In genomic region chr6:158852312-158853071, GRCh38 we compare ENCODE assay signal across 9 cellular contexts. TPM values are rescaled to one million over a fixed set of nuclear protein-coding genes. Genes with fewer than 3 reads are reported as not detected.
DNase-seq lines count a peak whose midpoint lies in the region; ATAC-seq and TF ChIP-seq lines count a peak whose summit lies in the region.
"Had no signal": no experiment of that assay in that cellular context is flagged by ENCODE, and none has a peak within 500 bp of the region (broad histone marks: within the 10 kb centered on the region; RNA-seq: fewer than 3 reads in every experiment).

No MANE protein-coding gene starts in this region.

- no peak for ATAC-seq in CD8-positive, alpha-beta T cell
- peak; percentile 1 for ATAC-seq in central memory CD8-positive, alpha-beta T cell (replicated peaks; ENCODE audit: extremely low read depth, poor library complexity, severe bottlenecking)
- no peak for ATAC-seq in naive thymus-derived CD4-positive, alpha-beta T cell
- ATAC-seq in GM18867 (IDR thresholded peaks at IDR 0.05; ENCODE audit: unreplicated experiment), result no peak

- peaks cover 43% of the 10 kb centered on the region for H3K4me1 Mint-ChIP-seq in CD8-positive, alpha-beta T cell (ENCODE audit: low read depth)
- peaks cover 25% of the 10 kb centered on the region for H3K4me1 Mint-ChIP-seq in central memory CD8-positive, alpha-beta T cell
- peaks cover 14 to 41% (median 30%) of the 10 kb centered on the region in 7 donors for H3K4me1 Mint-ChIP-seq in naive thymus-derived CD4-positive, alpha-beta T cell

- no peak overlapping the region for H3K27ac Mint-ChIP-seq in CD8-positive, alpha-beta T cell
- no peak overlapping the region for H3K27ac Mint-ChIP-seq in central memory CD8-positive, alpha-beta T cell (ENCODE audit: low read depth)
- H3K27ac Mint-ChIP-seq in naive thymus-derived CD4-positive, alpha-beta T cell, result no peak overlapping the region
- H3K27ac Mint-ChIP-seq: activated T-helper 17 cell treated with anti-CD3 and anti-CD28 coated beads, Interleukin-2, amount 50 U/mL, for 72 hours had no signal

- H3K9me3 ChIP-seq in CD8-positive, alpha-beta T cell (ENCODE audit: low read length), result no peaks in the 10 kb centered on the region
- no peaks in the 10 kb centered on the region for H3K9me3 ChIP-seq in HUES48 (ENCODE audit: control insufficient read depth, insufficient read depth, low read length)
- H3K9me3 ChIP-seq in naive thymus-derived CD4-positive, alpha-beta T cell (ENCODE audit: control insufficient read depth in 2 of 3, low read length in 3 of 3), result no peaks in the 10 kb centered on the region

- peak overlapping the region; percentile 77 for H3K9ac ChIP-seq in HUES48 (ENCODE audit: low read depth, low read length)

- H3K9me3 Mint-ChIP-seq in CD8-positive, alpha-beta T cell, result no peaks in the 10 kb centered on the region
- H3K9me3 Mint-ChIP-seq in central memory CD8-positive, alpha-beta T cell, result no peaks in the 10 kb centered on the region
- no peaks in the 10 kb centered on the region for H3K9me3 Mint-ChIP-seq in naive thymus-derived CD4-positive, alpha-beta T cell
- H3K9me3 Mint-ChIP-seq: activated T-helper 17 cell treated with anti-CD3 and anti-CD28 coated beads, Interleukin-2, amount 50 U/mL, for 72 hours had no signal

- H3K4me1 ChIP-seq in CD8-positive, alpha-beta T cell (ENCODE audit: insufficient read depth, low read length), result peaks cover 58% of the 10 kb centered on the region
- peaks cover 43% of the 10 kb centered on the region for H3K4me1 ChIP-seq in HUES48 (ENCODE audit: control insufficient read depth, insufficient read depth, low read length)
- peaks cover 47 to 55% of the 10 kb centered on the region in 2 donors for H3K4me1 ChIP-seq in naive thymus-derived CD4-positive, alpha-beta T cell (ENCODE audit: control insufficient read depth in 2 of 2, insufficient read depth in 2 of 2, low read length in 2 of 2)

- H3K4me3 Mint-ChIP-seq in CD8-positive, alpha-beta T cell, result no peak overlapping the region
- H3K4me3 Mint-ChIP-seq in central memory CD8-positive, alpha-beta T cell, result no peak overlapping the region
- H3K4me3 Mint-ChIP-seq in naive thymus-derived CD4-positive, alpha-beta T cell, result peak overlapping the region in 3 of 10 donors; percentile 14 to 48 (median 18)
- H3K4me3 Mint-ChIP-seq: activated T-helper 17 cell treated with anti-CD3 and anti-CD28 coated beads, Interleukin-2, amount 50 U/mL, for 72 hours had no signal

- no peaks in the 10 kb centered on the region for H3K27me3 Mint-ChIP-seq in CD8-positive, alpha-beta T cell (ENCODE audit: low read depth)
- no peaks in the 10 kb centered on the region for H3K27me3 Mint-ChIP-seq in central memory CD8-positive, alpha-beta T cell
- no peaks in the 10 kb centered on the region for H3K27me3 Mint-ChIP-seq in naive thymus-derived CD4-positive, alpha-beta T cell
- H3K27me3 Mint-ChIP-seq: activated T-helper 17 cell treated with anti-CD3 and anti-CD28 coated beads, Interleukin-2, amount 50 U/mL, for 72 hours had no signal

- H3K4me3 ChIP-seq in CD8-positive, alpha-beta T cell (ENCODE audit: low read depth, low read length), result peak overlapping the region; percentile 7
- H3K4me3 ChIP-seq in HUES48 (ENCODE audit: low read depth, low read length), result peak overlapping the region; percentile 50
- H3K4me3 ChIP-seq in naive thymus-derived CD4-positive, alpha-beta T cell (ENCODE audit: low read length), result peak overlapping the region; percentile 55

- POLR2A ChIA-PET in CD8-positive, alpha-beta T cell (lab: Charles Lee), result interaction anchor here (0.7 to 5.4 kb wide), 4 partner anchors 8 to 63 kb away, joined by 4 to 115 read pairs (median 6); partner anchors contain the start of gene EZR
- POLR2A ChIA-PET in naive thymus-derived CD4-positive, alpha-beta T cell (lab: Charles Lee), result interaction anchor here (0.5 to 7.1 kb wide), 11 partner anchors 10 to 619 kb away, joined by 3 to 219 read pairs (median 4); partner anchors contain the start of gene EZR

- intact Hi-C loops in CD8-positive, alpha-beta T cell (cut with DNase I, micrococcal nuclease), result loop anchor here (1.0 to 10.0 kb wide), 4 partner anchors 33 to 252 kb away; partner anchors contain the start of genes EZR (in 2 of the 2), SYTL3 (in 2 of the 2) and TAGAP (in 1 of the 2)
- intact Hi-C loops in naive thymus-derived CD4-positive, alpha-beta T cell (cut with micrococcal nuclease), result loop anchor here (1.0 to 10.0 kb wide), 10 partner anchors 17 to 1088 kb away; partner anchors contain the start of genes EZR (in 1 of the 2), SOD2 (in 1 of the 2) and TAGAP (in 1 of the 2)

- no peaks in the 10 kb centered on the region for H3K36me3 ChIP-seq in CD8-positive, alpha-beta T cell (ENCODE audit: insufficient read depth, low read length)
- H3K36me3 ChIP-seq in HUES48 (ENCODE audit: control insufficient read depth, insufficient read depth, low read length), result no peaks in the 10 kb centered on the region
- H3K36me3 ChIP-seq in naive thymus-derived CD4-positive, alpha-beta T cell (ENCODE audit: control insufficient read depth in 2 of 3, insufficient read depth in 3 of 3, low read length in 3 of 3), result no peaks in the 10 kb centered on the region

- CTCF ChIA-PET in CD8-positive, alpha-beta T cell (lab: Charles Lee), result interaction anchor here (0.6 to 1.5 kb wide), 3 partner anchors 12 to 146 kb away, joined by 3 to 4 read pairs (median 3); no protein-coding TSS in a partner anchor
- CTCF ChIA-PET in naive thymus-derived CD4-positive, alpha-beta T cell (lab: Charles Lee), result interaction anchor here (0.9 to 2.0 kb wide), 2 partner anchors 12 to 17 kb away, joined by 4 to 7 read pairs; no protein-coding TSS in a partner anchor

- TF ChIP-seq CTCF in CD8-positive, alpha-beta T cell (IDR thresholded peaks at IDR 0.05), result no peak

- DNase-seq in CD8-positive, alpha-beta T cell, result peak in 4 of 7 experiments; percentile 11 to 55 (median 30)
- DNase-seq in central memory CD8-positive, alpha-beta T cell (ENCODE audit: low spot score in 2 of 2), result no peak
- DNase-seq in naive thymus-derived CD4-positive, alpha-beta T cell, result peak in 2 of 9 donors; percentile 11 to 18
- DNase-seq in HK-2 (ENCODE audit: unreplicated experiment), result no peak
- DNase-seq in medulla oblongata (ENCODE audit: extremely low spot score), result no peak
- DNase-seq in NCI-H2171 treated with DMSO at 0.1 percent for 48 hours (lab: John Stamatoyannopoulos, UW), result no peak

- no peaks in the 10 kb centered on the region for H3K36me3 Mint-ChIP-seq in CD8-positive, alpha-beta T cell
- H3K36me3 Mint-ChIP-seq in central memory CD8-positive, alpha-beta T cell (ENCODE audit: insufficient read depth), result peaks cover 9% of the 10 kb centered on the region
- H3K36me3 Mint-ChIP-seq in naive thymus-derived CD4-positive, alpha-beta T cell, result peaks cover 0 to 1% (median 0%) of the 10 kb centered on the region in 5 donors

- no peaks in the 10 kb centered on the region for H3K27me3 ChIP-seq in CD8-positive, alpha-beta T cell (ENCODE audit: insufficient read depth, low read length)
- H3K27me3 ChIP-seq in HUES48 (ENCODE audit: control insufficient read depth, insufficient read depth, low read length), result no peaks in the 10 kb centered on the region
- H3K27me3 ChIP-seq in naive thymus-derived CD4-positive, alpha-beta T cell (ENCODE audit: control insufficient read depth in 2 of 2, insufficient read depth in 2 of 2, low read length in 2 of 2), result no peaks in the 10 kb centered on the region

- H3K27ac ChIP-seq in CD8-positive, alpha-beta T cell (ENCODE audit: low read depth, low read length), result peak overlapping the region; percentile 77
- H3K27ac ChIP-seq in HUES48 (ENCODE audit: low read depth, low read length), result peak overlapping the region; percentile 99
- H3K27ac ChIP-seq in naive thymus-derived CD4-positive, alpha-beta T cell (ENCODE audit: low read depth, low read length), result peak overlapping the region; percentile 83

RNA-seq across cellular contexts. Expression of gene EZR, which starts 33.3 kb away (rescaled TPM):
- 100 to 1,000 TPM; 626 to 627 TPM for total RNA-seq in CD8-positive, alpha-beta T cell
- total RNA-seq in naive thymus-derived CD4-positive, alpha-beta T cell, result 100 to 1,000 TPM; 132 to 201 (median 163) TPM
- polyA plus RNA-seq in naive thymus-derived CD4-positive, alpha-beta T cell, result 100 to 1,000 TPM; 115 to 140 TPM

Comparison
In these comparisons a context has a peak if more than half of its experiments do, and no peak if none do; other contexts are left out.
1. DNase-seq: peak in CD8-positive, alpha-beta T cell (4 of 7); none in central memory CD8-positive, alpha-beta T cell (0 of 2), HK-2 (single experiment), medulla oblongata (single experiment) and NCI-H2171 treated with DMSO at 0.1 percent for 48 hours (single experiment).
2. Peak in every context shown above with its lines, with median percentiles within 50 percentile points of each other: H3K27ac ChIP-seq and H3K4me3 ChIP-seq.